Comparison of ENCODE assay signal across 1 cellular context in genomic region chr12:96399081-96399918, GRCh38.
TF ChIP-seq lines count a peak whose summit lies in the region.

No MANE protein-coding gene starts in this region.

TF ChIP-seq in K562, 482 proteins besides CTCF, POLR2A, EP300 and RAD21 (continued from another document and continues in another):
- TF ChIP-seq GABPB1 (CRISPR knock-in tag; IDR thresholded peaks at IDR 0.05) (no peak), ZNF512 (tag; IDR thresholded peaks at IDR 0.05) (peak; percentile 56; the same call in 1 of the 2 replicates), TFE3 (CRISPR knock-in tag; IDR thresholded peaks at IDR 0.05) (no peak), RFX5 (IDR thresholded peaks at IDR 0.05; ENCODE audit: low read depth, low read length) (no peak), SETDB1 (IDR thresholded peaks at IDR 0.05; ENCODE audit: low read length) (no peak), CC2D1A (IDR thresholded peaks at IDR 0.05) (peak; percentile 13; the same call in 1 of the 2 replicates), CBX5 (IDR thresholded peaks at IDR 0.05; ENCODE audit: borderline replicate concordance, low read depth) (0 out of 2 replicates have a peak, but pooled peaks have one; percentile 10), USF2 (CRISPR knock-in tag; IDR thresholded peaks at IDR 0.05) (no peak), PPARD (CRISPR knock-in tag; IDR thresholded peaks at IDR 0.05) (no peak), PCBP2 (IDR thresholded peaks at IDR 0.05; ENCODE audit: low read depth, low read length, poor library complexity, severe bottlenecking) (no peak), HOXB6 (CRISPR knock-in tag; IDR thresholded peaks at IDR 0.05; ENCODE audit: borderline replicate concordance) (no peak), CCAR2 (IDR thresholded peaks at IDR 0.05; ENCODE audit: low read depth, low read length) (no peak), HMG20A (CRISPR knock-in tag; conservative IDR thresholded peaks at IDR 0.05) (no peak), PHB2 (IDR thresholded peaks at IDR 0.05; ENCODE audit: low read depth) (no peak), TCF7 (IDR thresholded peaks at IDR 0.05; ENCODE audit: borderline replicate concordance) (no peak), E2F8 (IDR thresholded peaks at IDR 0.05; ENCODE audit: low read depth, partially characterized antibody) (no peak), ZNF354B (CRISPR knock-in tag; IDR thresholded peaks at IDR 0.05) (no peak), MED1 (CRISPR knock-in tag; IDR thresholded peaks at IDR 0.05; ENCODE audit: borderline replicate concordance) (no peak), CREB5 (CRISPR knock-in tag; IDR thresholded peaks at IDR 0.05) (no peak), RBM14 (IDR thresholded peaks at IDR 0.05; ENCODE audit: borderline replicate concordance, insufficient read depth, low read depth, low read length) (0 out of 2 replicates have a peak, but pooled peaks have one; percentile 17), LCOR (CRISPR knock-in tag; IDR thresholded peaks at IDR 0.05) (no peak), DIDO1 (tag; IDR thresholded peaks at IDR 0.05; ENCODE audit: low read depth) (no peak), BDP1 (IDR thresholded peaks at IDR 0.05; ENCODE audit: insufficient read depth, insufficient read length) (no peak), ZNF408 (CRISPR knock-in tag; IDR thresholded peaks at IDR 0.05; ENCODE audit: low read depth) (no peak), ARHGAP35 (IDR thresholded peaks at IDR 0.05; ENCODE audit: partially characterized antibody) (no peak), ZNF398 (CRISPR knock-in tag; IDR thresholded peaks at IDR 0.05) (no peak), TCF3 (CRISPR knock-in tag; IDR thresholded peaks at IDR 0.05) (0 out of 2 replicates have a peak, but pooled peaks have one; percentile 10), ZNF184 (CRISPR knock-in tag; IDR thresholded peaks at IDR 0.05) (no peak), E2F5 (CRISPR knock-in tag; IDR thresholded peaks at IDR 0.05) (no peak), MTA3 (IDR thresholded peaks at IDR 0.05; ENCODE audit: borderline replicate concordance) (0 out of 2 replicates have a peak, but pooled peaks have one; percentile 23), MAFK (IDR thresholded peaks at IDR 0.05; ENCODE audit: low read length) (no peak), ARID3A (IDR thresholded peaks at IDR 0.05; ENCODE audit: borderline replicate concordance, low read depth, low read length) (no peak), NKRF (IDR thresholded peaks at IDR 0.05; ENCODE audit: borderline replicate concordance) (peak; percentile 26; the same call in 1 of the 2 replicates), ZEB2 (IDR thresholded peaks at IDR 0.05) (peak; percentile 30; the same call in 1 of the 2 replicates), TCF7L2 (IDR thresholded peaks at IDR 0.05; ENCODE audit: low read depth, low read length) (no peak), ATF2 (CRISPR knock-in tag; IDR thresholded peaks at IDR 0.05) (no peak), ZNF57 (CRISPR knock-in tag; IDR thresholded peaks at IDR 0.05) (no peak), ZNF197 (CRISPR knock-in tag; IDR thresholded peaks at IDR 0.05; ENCODE audit: low read depth) (0 out of 2 replicates have a peak, but pooled peaks have one; percentile 43), RBBP5 (IDR thresholded peaks at IDR 0.05; ENCODE audit: borderline replicate concordance, insufficient read depth, low read length, poor library complexity, severe bottlenecking) (peak; percentile 76), ELF2 (CRISPR knock-in tag; IDR thresholded peaks at IDR 0.05) (no peak), AFF4 (CRISPR knock-in tag; IDR thresholded peaks at IDR 0.05) (no peak)
